Comparison of ENCODE assay signal across 9 cellular contexts in the genomic region with DNA sequence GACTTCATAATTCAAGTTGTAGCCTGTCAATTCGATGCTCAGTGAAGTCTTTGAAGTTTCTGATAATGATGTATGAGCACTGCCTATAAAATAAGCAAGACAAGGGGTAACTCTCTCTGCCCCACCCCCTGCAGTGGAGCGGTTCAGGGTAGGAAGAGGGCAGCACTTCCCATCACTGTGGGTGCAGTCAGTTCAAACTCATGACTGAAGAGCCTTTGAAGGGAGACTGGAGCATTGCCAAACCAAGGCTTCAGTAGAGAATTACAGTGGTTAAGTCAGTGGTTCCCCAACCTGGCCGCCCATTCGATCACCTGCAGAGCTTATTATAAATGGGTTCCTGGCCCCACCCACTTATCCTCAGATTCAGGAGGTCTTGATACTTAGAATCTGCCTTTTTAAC.
DNase-seq lines count a peak whose midpoint lies in the region; ATAC-seq lines count a peak whose summit lies in the region.
"Had no signal": no experiment of that assay in that cellular context is flagged by ENCODE, and none has a peak within 500 bp of the region (broad histone marks: within the 10 kb centered on the region; RNA-seq: fewer than 3 reads in every experiment).

No MANE protein-coding gene starts in this region.

- no peak overlapping the region for H3K4me3 Mint-ChIP-seq in activated CD4-positive, alpha-beta T cell treated with anti-CD3 and anti-CD28 coated beads for 36 hours

- peaks cover 10% of the 10 kb centered on the region for H3K27me3 Mint-ChIP-seq in activated CD4-positive, alpha-beta T cell treated with anti-CD3 and anti-CD28 coated beads for 36 hours

- no peaks in the 10 kb centered on the region for H3K9me3 Mint-ChIP-seq in activated CD4-positive, alpha-beta T cell treated with anti-CD3 and anti-CD28 coated beads for 36 hours (ENCODE audit: low read depth)

- DNase-seq in COLO668 (lab: John Stamatoyannopoulos, UW; ENCODE audit: unreplicated experiment) = peak; percentile 43
- peak; percentile 68 for DNase-seq in activated CD4-positive, alpha-beta T cell treated with anti-CD3 and anti-CD28 coated beads for 36 hours
- DNase-seq in NCI-H446 treated with DMSO at 0.1 percent for 48 hours (lab: John Stamatoyannopoulos, UW) = no peak
- DNase-seq in D341Med (ENCODE audit: low spot score) = no peak
- no peak for DNase-seq in sciatic nerve (ENCODE audit: low spot score)
- no peak for DNase-seq in NCI-H748 (lab: John Stamatoyannopoulos, UW; ENCODE audit: unreplicated experiment)
- DNase-seq: islet precursor cell had no signal

- ATAC-seq in HG02885 (IDR thresholded peaks at IDR 0.05; ENCODE audit: poor library complexity, unreplicated experiment) (peak; percentile 92), esophagus mucosa (peak; percentile 63), sciatic nerve (no peak)
- peak; percentile 95 for ATAC-seq in activated CD4-positive, alpha-beta T cell treated with anti-CD3 and anti-CD28 coated beads for 36 hours

- CTCF ChIA-PET in activated CD4-positive, alpha-beta T cell treated with anti-CD3 and anti-CD28 coated beads for 36 hours (lab: Charles Lee) = interaction anchor here (0.7 to 1.0 kb wide), 3 partner anchors 10 to 737 kb away, joined by 3 to 5 read pairs (median 3); no protein-coding TSS in a partner anchor

- POLR2A ChIA-PET in activated CD4-positive, alpha-beta T cell treated with anti-CD3 and anti-CD28 coated beads for 36 hours (lab: Charles Lee) = interaction anchor here (1.3 kb wide), 1 partner anchor 8 kb away, joined by 3 read pairs; no protein-coding TSS in a partner anchor

- intact Hi-C loops in activated CD4-positive, alpha-beta T cell treated with anti-CD3 and anti-CD28 coated beads for 36 hours (cut with DNase I, micrococcal nuclease) = no loop called here
- intact Hi-C loops in sciatic nerve (cut with DNase I) = no loop called here

- no peaks in the 10 kb centered on the region for H3K36me3 Mint-ChIP-seq in activated CD4-positive, alpha-beta T cell treated with anti-CD3 and anti-CD28 coated beads for 36 hours (ENCODE audit: low read depth)

- peaks cover 24% of the 10 kb centered on the region for H3K4me1 Mint-ChIP-seq in activated CD4-positive, alpha-beta T cell treated with anti-CD3 and anti-CD28 coated beads for 36 hours

- no peak overlapping the region for H3K27ac Mint-ChIP-seq in activated CD4-positive, alpha-beta T cell treated with anti-CD3 and anti-CD28 coated beads for 36 hours

Comparison
In these comparisons a context has a peak if more than half of its experiments do, and no peak if none do; other contexts are left out.
1. DNase-seq: peak in COLO668 (single experiment) and activated CD4-positive, alpha-beta T cell treated with anti-CD3 and anti-CD28 coated beads for 36 hours (single experiment); none in NCI-H446 treated with DMSO at 0.1 percent for 48 hours (single experiment), D341Med (single experiment), sciatic nerve (single experiment) and NCI-H748 (single experiment).